Comparison of ENCODE assay signal across 8 cellular contexts in genomic region chr22:17085277-17086091, GRCh38. TPM values are rescaled to one million over a fixed set of nuclear protein-coding genes. Genes with fewer than 3 reads are reported as not detected.
A peak's percentile ranks its signal among the peaks of the same experiment; 100 is the strongest.
DNase-seq lines count a peak whose midpoint lies in the region; ATAC-seq and TF ChIP-seq lines count a peak whose summit lies in the region.

No MANE protein-coding gene starts in this region.

- 0 to 15% methylated on average over 2 to 8 of the region's 88 CpGs for WGBS in gastroesophageal sphincter (ENCODE audit: low coverage in 1 of 2), 2 donors
- WGBS in trophoblast cell (ENCODE audit: extremely low coverage, insufficient coverage, insufficient read length): no CpG with 5 or more reads among the region's 88 CpGs

- H3K9me3 ChIP-seq in ES-I3 (ENCODE audit: control insufficient read depth, insufficient read depth, low read length) (no peaks in the 10 kb centered on the region; the same call in 1 of the 2 replicates), gastroesophageal sphincter (no peaks in the 10 kb centered on the region), trophoblast cell (ENCODE audit: insufficient read depth, low read depth, low read length) (peaks cover 3% of the 10 kb centered on the region)

- no peak overlapping the region for H4K12ac ChIP-seq in trophoblast cell (ENCODE audit: low read depth, low read length)

- H4K91ac ChIP-seq in trophoblast cell (ENCODE audit: low read depth, low read length): peak overlapping the region; percentile 85

- H3K4me2 ChIP-seq in trophoblast cell (ENCODE audit: low read length): peak overlapping the region; percentile 95

- H3K18ac ChIP-seq in trophoblast cell (ENCODE audit: low read length): peak overlapping the region; percentile 85

- peak overlapping the region; percentile 68 for H3K4ac ChIP-seq in trophoblast cell (ENCODE audit: low read depth, low read length)

- TF ChIP-seq EP300 in gastroesophageal sphincter (IDR thresholded peaks at IDR 0.05): no peak

- no peak overlapping the region for H2BK12ac ChIP-seq in trophoblast cell (ENCODE audit: low read length)

- no peak for TF ChIP-seq POLR2A in gastroesophageal sphincter (IDR thresholded peaks at IDR 0.05)

- H3K27me3 ChIP-seq in gastroesophageal sphincter (peaks cover 29% of the 10 kb centered on the region), trophoblast cell (ENCODE audit: insufficient read depth, low read length) (peaks cover 10% of the 10 kb centered on the region)

- H3K4me3 ChIP-seq in gastroesophageal sphincter (peak overlapping the region; percentile 82 to 86), trophoblast cell (ENCODE audit: low read depth, low read length) (peak overlapping the region; percentile 91)

- H3K4me1 ChIP-seq in ES-I3 (ENCODE audit: insufficient read depth, low read length) (no peaks in the 10 kb centered on the region; the same call in 1 of the 2 replicates), gastroesophageal sphincter (peaks cover 0 to 33% (median 9%) of the 10 kb centered on the region in 3 donors), trophoblast cell (ENCODE audit: control insufficient read depth in 1 of 2, insufficient read depth in 2 of 2, low read length in 2 of 2) (peaks cover 2 to 7% of the 10 kb centered on the region in 2 experiments)

- H2AK5ac ChIP-seq in trophoblast cell (ENCODE audit: low read length): peak overlapping the region; percentile 10

- peak overlapping the region; percentile 95 for H3K14ac ChIP-seq in trophoblast cell (ENCODE audit: low read length)

- peak overlapping the region; percentile 67 to 94 (median 88) for H3K27ac ChIP-seq in gastroesophageal sphincter
- no peak overlapping the region for H3K27ac ChIP-seq in trophoblast cell (ENCODE audit: low read depth, low read length)

- H3K79me1 ChIP-seq in trophoblast cell (ENCODE audit: low read length): peaks cover 10% of the 10 kb centered on the region

- peak overlapping the region; percentile 89 for H4K8ac ChIP-seq in trophoblast cell (ENCODE audit: low read depth, low read length)

- H3K9ac ChIP-seq in ES-I3 (ENCODE audit: low read depth, low read length): peak overlapping the region; percentile 91; the same call in 1 of the 2 replicates
- peak overlapping the region; percentile 84 for H3K9ac ChIP-seq in trophoblast cell (ENCODE audit: low read length)

- H3K79me2 ChIP-seq in trophoblast cell (ENCODE audit: control insufficient read depth, insufficient read depth, low read length, poor library complexity): peaks cover 8% of the 10 kb centered on the region

- DNase-seq in activated CD8-positive, alpha-beta memory T cell treated with anti-CD3 and anti-CD28 coated beads, Interleukin-2, amount 50 U/mL, for 48 hours: peak; percentile 70
- DNase-seq in trophoblast cell (peak in 1 of 2 donors; percentile 34), DMS79 (lab: John Stamatoyannopoulos, UW) (no peak), C1 segment of cervical spinal cord (lab: John Stamatoyannopoulos, UW) (no peak), retina (no peak)

- H2BK5ac ChIP-seq in trophoblast cell (ENCODE audit: low read depth, low read length, poor library complexity): peak overlapping the region; percentile 41

- peak overlapping the region; percentile 85 for H2AFZ ChIP-seq in trophoblast cell (ENCODE audit: insufficient read depth, low read length, poor library complexity)

- no peak overlapping the region for H3K23ac ChIP-seq in trophoblast cell (ENCODE audit: low read length)

- no peak for TF ChIP-seq CTCF in gastroesophageal sphincter (IDR thresholded peaks at IDR 0.05)

- H2BK120ac ChIP-seq in trophoblast cell (ENCODE audit: insufficient read depth, low read length, poor library complexity): peak overlapping the region; percentile 70

- ATAC-seq in HG03066 (IDR thresholded peaks at IDR 0.05; ENCODE audit: low read depth, unreplicated experiment) (peak; percentile 10), gastroesophageal sphincter (peak; percentile 57)

- H3K36me3 ChIP-seq in ES-I3 (ENCODE audit: insufficient read depth, low read length) (no peaks in the 10 kb centered on the region), gastroesophageal sphincter (no peaks in the 10 kb centered on the region), trophoblast cell (ENCODE audit: control insufficient read depth in 1 of 2, insufficient read depth in 2 of 2, low read length in 2 of 2) (no peaks in the 10 kb centered on the region)

RNA-seq across cellular contexts. Expression of gene IL17RA, which starts 0.7 kb away (rescaled TPM):
- 10 to 100 TPM in 3 of 4 donors, 1 to 10 TPM in 1; 5.9 to 15.6 (median 14.2) TPM for total RNA-seq in gastroesophageal sphincter
- polyA plus RNA-seq in trophoblast cell (2013): 7.2 and 8.2 TPM in 2 replicates

RNA-seq across cellular contexts. Expression of gene TMEM121B, which starts 35.7 kb away (rescaled TPM):
- under 1 TPM; 0.30 to 0.81 (median 0.54) TPM for total RNA-seq in gastroesophageal sphincter
- polyA plus RNA-seq in trophoblast cell (2013): 0.82 TPM in 2 replicates
